Comparison of ENCODE assay signal across 24 cellular contexts in the genomic region with DNA sequence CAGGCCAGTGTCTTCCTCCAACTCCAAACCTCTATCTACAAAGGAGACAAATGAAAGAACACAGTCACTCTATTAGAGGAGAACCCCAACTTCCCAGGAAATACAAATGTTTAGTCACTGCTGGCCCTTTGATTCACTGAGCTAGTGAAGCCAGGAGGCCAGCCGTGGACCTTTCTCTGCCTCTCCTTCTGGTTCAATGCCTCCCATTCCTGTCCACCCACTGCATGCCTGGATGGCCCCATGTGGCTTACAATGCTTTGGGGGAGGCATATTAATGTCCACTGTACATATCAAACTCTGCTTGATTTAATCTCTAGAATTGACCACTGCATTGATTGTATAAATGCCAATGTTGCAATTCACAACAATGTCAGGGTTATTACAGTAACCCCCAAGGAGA.
"Had no signal": no experiment of that assay in that cellular context is flagged by ENCODE, and none has a peak within 500 bp of the region (broad histone marks: within the 10 kb centered on the region; RNA-seq: fewer than 3 reads in every experiment).

No MANE protein-coding gene starts in this region.

- H3K4me3 ChIP-seq: left ventricle myocardium inferior, lung, smooth muscle cell, suprapubic skin, tibial artery, upper lobe of right lung had no signal

- H3K27me3 ChIP-seq: foreskin keratinocyte, suprapubic skin, tibial artery, upper lobe of right lung had no signal

- DNase-seq: activated CD4-positive, alpha-beta memory T cell treated with anti-CD3 and anti-CD28 coated beads for 36 hours; activated CD4-positive, alpha-beta T cell treated with anti-CD3 and anti-CD28 coated beads, Interleukin-2, amount 10 ng/mL, durations not matched to agents 24 days and 14 days; activated CD4-positive, CD25-positive, alpha-beta regulatory T cell treated with anti-CD3 and anti-CD28 coated beads, Interleukin-2, amount 50 U/mL, for 72 hours; activated CD8-positive, alpha-beta memory T cell treated with anti-CD3 and anti-CD28 coated beads, Interleukin-2, amount 50 U/mL, for 48 hours; activated gamma-delta T cell; activated naive CD4-positive, alpha-beta T cell treated with anti-CD3 and anti-CD28 coated beads, Interleukin-2, amount 50 U/mL, for 16 hours; activated T-cell treated with anti-CD3 and anti-CD28 coated beads, Interleukin-2, amount 50 U/mL, for 24 hours; cortex of kidney; effector memory CD8-positive, alpha-beta T cell; erythroblast; foreskin keratinocyte; left ventricle myocardium inferior; mesendoderm; natural killer cell; stimulated activated CD4-positive, alpha-beta T cell treated with anti-CD3 and anti-CD28 coated beads, Interleukin-2, amount 100 ng/mL, for 24 hours; stimulated activated naive CD4-positive, alpha-beta T cell; SW 1271; T-helper 9 cell; tibial artery; upper lobe of right lung had no signal

- ATAC-seq: effector memory CD8-positive, alpha-beta T cell; foreskin keratinocyte; natural killer cell; sciatic nerve; upper lobe of right lung had no signal

- H3K36me3 ChIP-seq: left ventricle myocardium inferior, suprapubic skin, upper lobe of right lung had no signal

- H3K27ac ChIP-seq: foreskin keratinocyte, left ventricle myocardium inferior, suprapubic skin, tibial artery, upper lobe of right lung had no signal

- H3K4me1 ChIP-seq: foreskin keratinocyte, suprapubic skin, upper lobe of right lung had no signal

- H3K4me2 ChIP-seq: smooth muscle cell had no signal

- H3K9me3 ChIP-seq: left ventricle myocardium inferior, suprapubic skin, tibial artery, upper lobe of right lung had no signal
